In the genomic region with DNA sequence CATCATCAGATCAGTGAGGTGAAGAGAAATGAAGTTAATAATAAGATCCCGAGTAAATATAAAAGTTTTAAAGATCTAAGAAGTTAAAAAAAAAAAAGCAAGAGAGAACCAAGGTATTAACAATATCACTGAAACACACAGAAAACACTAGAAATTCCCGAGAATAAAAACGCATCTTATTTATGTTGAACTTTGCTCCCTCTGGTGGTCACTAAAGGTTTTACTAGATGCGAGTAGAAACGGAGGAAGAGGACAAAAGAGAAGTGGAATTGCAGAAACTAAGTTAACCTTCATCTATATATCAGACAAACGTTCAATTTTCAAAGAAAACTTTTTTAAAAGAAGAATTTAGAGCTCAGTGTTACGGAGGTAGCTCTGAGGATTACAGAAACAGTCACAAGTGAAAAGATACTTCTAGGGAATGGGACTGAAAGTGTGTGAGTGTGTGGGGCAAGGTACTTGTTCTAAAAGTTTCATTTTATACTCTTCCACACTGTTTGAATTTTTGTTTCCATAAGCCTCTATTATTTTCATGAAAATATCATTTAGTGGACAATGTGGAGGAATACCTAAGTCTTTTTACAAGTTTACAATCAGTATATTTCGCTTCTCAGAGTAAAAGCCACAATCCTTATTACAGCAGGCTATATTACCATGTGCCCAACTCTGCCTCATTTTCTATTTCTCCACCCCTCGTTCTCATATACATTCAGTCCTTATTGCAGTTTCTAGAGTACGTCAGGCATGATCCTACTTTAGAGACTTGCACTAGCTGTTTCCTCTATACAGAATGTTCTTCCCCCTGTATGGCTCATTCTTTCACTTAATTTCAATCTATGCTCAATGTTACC, we compare ENCODE assay signal across 7 cellular contexts. TPM values are rescaled to one million over a fixed set of nuclear protein-coding genes. Genes with fewer than 3 reads are reported as not detected.
A peak's percentile ranks its signal among the peaks of the same experiment; 100 is the strongest.
DNase-seq lines count a peak whose midpoint lies in the region; ATAC-seq and TF ChIP-seq lines count a peak whose summit lies in the region.

No MANE protein-coding gene starts in this region.

- DNase-seq in DMS53 (lab: John Stamatoyannopoulos, UW) (peak; percentile 78), OCI-LY7 (ENCODE audit: low spot score) (peak; percentile 67), colonic mucosa (peak; percentile 28), memory B cell (ENCODE audit: low spot score in 2 of 2) (peak in 1 of 2 donors; percentile 41)

- H3K4me1 Mint-ChIP-seq in memory B cell, result peaks cover 9% of the 10 kb centered on the region

- H3K36me3 Mint-ChIP-seq in memory B cell, result peaks cover 21% of the 10 kb centered on the region

- TF ChIP-seq CTCF in OCI-LY7 (conservative IDR thresholded peaks at IDR 0.05; ENCODE audit: low read length) (peak; percentile 96), colonic mucosa (IDR thresholded peaks at IDR 0.05) (peak; percentile 67)

- H3K36me3 ChIP-seq in OCI-LY7 (ENCODE audit: insufficient read depth, low read length) (peaks cover 61% of the 10 kb centered on the region), colonic mucosa (no peaks in the 10 kb centered on the region)

- H2AFZ ChIP-seq in OCI-LY7 (ENCODE audit: low read length), result no peak overlapping the region

- peaks cover 9% of the 10 kb centered on the region; the same call in 1 of the 2 replicates for H3K79me2 ChIP-seq in OCI-LY7 (ENCODE audit: insufficient read depth, low read depth, low read length)

- no peak overlapping the region for H3K4me3 Mint-ChIP-seq in memory B cell

- H3K4me3 ChIP-seq in OCI-LY7 (ENCODE audit: low read depth, low read length, poor library complexity, severe bottlenecking) (no peak overlapping the region), colonic mucosa (no peak overlapping the region)

- H3K27me3 Mint-ChIP-seq in memory B cell, result no peaks in the 10 kb centered on the region

- intact Hi-C loops in OCI-LY7 (cut with micrococcal nuclease; ENCODE audit: unreplicated experiment), result loop anchor here (1.0 kb wide), 1 partner anchor 230 kb away; no protein-coding TSS in a partner anchor
- intact Hi-C loops in colonic mucosa (cut with DNase I), result loop anchor here (5.0 kb wide), 1 partner anchor 295 kb away; no protein-coding TSS in a partner anchor

- no peaks in the 10 kb centered on the region for H4K20me1 ChIP-seq in OCI-LY7 (ENCODE audit: insufficient read depth, low read length)

- POLR2A ChIA-PET in OCI-LY7 (lab: Charles Lee), result no interaction called here

- H3K9me3 ChIP-seq in OCI-LY7 (ENCODE audit: low read length), result no peaks in the 10 kb centered on the region
- H3K9me3 ChIP-seq in colonic mucosa, result no peaks in the 10 kb centered on the region

- no peaks in the 10 kb centered on the region for H3K27me3 ChIP-seq in colonic mucosa

- H3K9me2 ChIP-seq in OCI-LY7 (ENCODE audit: insufficient read depth, low read length), result no peaks in the 10 kb centered on the region

- CTCF ChIA-PET in OCI-LY7 (lab: Charles Lee; ENCODE audit: unreplicated experiment), result no interaction called here

- no peak overlapping the region for H3K9ac ChIP-seq in colonic mucosa (ENCODE audit: low read depth in 2 of 2, low read length in 2 of 2)

- H3K9me3 Mint-ChIP-seq in memory B cell, result no peaks in the 10 kb centered on the region

- peak; percentile 62 for ATAC-seq in HG03354 (IDR thresholded peaks at IDR 0.05; ENCODE audit: poor library complexity, severe bottlenecking, unreplicated experiment)
- ATAC-seq in memory B cell (ENCODE audit: low read depth), result peak; percentile 43
- no peak for ATAC-seq in HG02588 (IDR thresholded peaks at IDR 0.05; ENCODE audit: unreplicated experiment)
- no peak for ATAC-seq in GM19467 (IDR thresholded peaks at IDR 0.05; ENCODE audit: unreplicated experiment)

- H3K27ac Mint-ChIP-seq in memory B cell, result no peak overlapping the region

- H3K27ac ChIP-seq in OCI-LY7 (ENCODE audit: low read depth, low read length, poor library complexity, severe bottlenecking) (no peak overlapping the region), colonic mucosa (no peak overlapping the region)

- no peak overlapping the region; the same call in 1 of the 2 replicates for H3K4me2 ChIP-seq in OCI-LY7 (ENCODE audit: low read length)

- H3K4me1 ChIP-seq in OCI-LY7 (ENCODE audit: insufficient read depth, low read length, poor library complexity, severe bottlenecking) (no peaks in the 10 kb centered on the region), colonic mucosa (no peaks in the 10 kb centered on the region)

- BruUV-seq in OCI-LY7 (replicated peaks; lab: Mats Ljungman, UMichigan), result no TSS peak

RNA-seq across cellular contexts. Expression of gene ACBD6, which starts 19.7 kb away (rescaled TPM):
- 69.3 and 78.4 TPM in 2 replicates for total RNA-seq in OCI-LY7 (2014; rRNA removed; shearing (Covaris generic))
- total RNA-seq in OCI-LY7 (2022) (61.2 and 64.4 TPM in 2 replicates), colonic mucosa (10 to 100 TPM; 16.1 to 25.8 TPM)

Comparison
In these comparisons a context has a peak if more than half of its experiments do, and no peak if none do; other contexts are left out.
1. ATAC-seq: peak in HG03354 (single experiment) and memory B cell (single experiment); none in HG02588 (single experiment) and GM19467 (single experiment).